In genomic region chr17:43367588-43368242, GRCh38 we compare ENCODE assay signal across 8 cellular contexts. TPM values are rescaled to one million over a fixed set of nuclear protein-coding genes. Genes with fewer than 3 reads are reported as not detected.
DNase-seq lines count a peak whose midpoint lies in the region; ATAC-seq and TF ChIP-seq lines count a peak whose summit lies in the region.

No MANE protein-coding gene starts in this region.

- H3K36me3 ChIP-seq in SU-DHL-6 (ENCODE audit: low read length) (no peaks in the 10 kb centered on the region), left lung (no peaks in the 10 kb centered on the region)

- ATAC-seq in activated CD4-positive, CD25-positive, alpha-beta regulatory T cell treated with anti-CD3 and anti-CD28 coated beads, Interleukin-2, amount 50 U/mL, for 24 hours = peak; percentile 75 to 78
- peak; percentile 19 for ATAC-seq in HG02588 (IDR thresholded peaks at IDR 0.05; ENCODE audit: unreplicated experiment)
- peak; percentile 3 for ATAC-seq in left lung
- peak; percentile 78 for ATAC-seq in stimulated activated naive CD8-positive, alpha-beta T cell treated with anti-CD3 and anti-CD28 coated beads, Interleukin-15, amount 100 ng/mL, for 72 hours

- H3K27me3 ChIP-seq in SU-DHL-6 (ENCODE audit: low read length) = no peaks in the 10 kb centered on the region
- H3K27me3 ChIP-seq in left lung = no peaks in the 10 kb centered on the region

- H3K27ac Mint-ChIP-seq in stimulated activated naive CD8-positive, alpha-beta T cell treated with anti-CD3 and anti-CD28 coated beads, Interleukin-15, amount 100 ng/mL, for 72 hours = peak overlapping the region; percentile 100

- no peaks in the 10 kb centered on the region for H3K9me2 ChIP-seq in SU-DHL-6 (replicated peaks; ENCODE audit: insufficient read depth, low read length)

- peaks cover 69% of the 10 kb centered on the region for H3K4me1 Mint-ChIP-seq in stimulated activated naive CD8-positive, alpha-beta T cell treated with anti-CD3 and anti-CD28 coated beads, Interleukin-15, amount 100 ng/mL, for 72 hours

- H2AFZ ChIP-seq in SU-DHL-6 (ENCODE audit: low read depth, low read length, severe bottlenecking) = peak overlapping the region; percentile 7

- no peaks in the 10 kb centered on the region for H3K79me2 ChIP-seq in SU-DHL-6 (ENCODE audit: insufficient read depth, low read length)

- H3K9me3 ChIP-seq in SU-DHL-6 (ENCODE audit: insufficient read depth, low read length) (no peaks in the 10 kb centered on the region), left lung (no peaks in the 10 kb centered on the region)

- TF ChIP-seq CTCF in SU-DHL-6 (IDR thresholded peaks at IDR 0.05; ENCODE audit: insufficient read depth, low read length, poor library complexity, severe bottlenecking) (no peak), left lung (IDR thresholded peaks at IDR 0.05) (no peak)

- DNase-seq in activated CD4-positive, CD25-positive, alpha-beta regulatory T cell treated with anti-CD3 and anti-CD28 coated beads, Interleukin-2, amount 50 U/mL, for 72 hours = no peak
- DNase-seq in NCI-H1417 (lab: John Stamatoyannopoulos, UW) (peak; percentile 82 to 98 (median 85)), left lung (no peak)
- DNase-seq in stimulated activated naive CD8-positive, alpha-beta T cell treated with anti-CD3 and anti-CD28 coated beads, Interleukin-15, amount 100 ng/mL, for 72 hours = peak; percentile 78

- intact Hi-C loops in left lung (cut with DNase I) = no loop called here

- H3K27me3 Mint-ChIP-seq in stimulated activated naive CD8-positive, alpha-beta T cell treated with anti-CD3 and anti-CD28 coated beads, Interleukin-15, amount 100 ng/mL, for 72 hours = no peaks in the 10 kb centered on the region

- 0 out of 2 replicates have a peak, but pooled peaks cover 7% of the 10 kb centered on the region for H3F3A ChIP-seq in SU-DHL-6 (ENCODE audit: insufficient read depth)

- H4K20me1 ChIP-seq in SU-DHL-6 (ENCODE audit: low read depth, low read length) = no peaks in the 10 kb centered on the region

- peak overlapping the region; percentile 92 to 95 for H3K4me3 Mint-ChIP-seq in stimulated activated naive CD8-positive, alpha-beta T cell treated with anti-CD3 and anti-CD28 coated beads, Interleukin-15, amount 100 ng/mL, for 72 hours

- H3K4me2 ChIP-seq in SU-DHL-6 (ENCODE audit: low read depth, low read length, poor library complexity, severe bottlenecking) = peak overlapping the region; percentile 44

- H3K4me1 ChIP-seq in left lung = peaks cover 8 to 38% of the 10 kb centered on the region in 2 donors

- H3K27ac ChIP-seq in SU-DHL-6 (ENCODE audit: low read depth, low read length) = 0 out of 2 replicates have a peak overlapping the region, but pooled peaks have one; percentile 28
- H3K27ac ChIP-seq in cingulate gyrus (ENCODE audit: low read depth, low read length) = peak overlapping the region; percentile 100
- H3K27ac ChIP-seq in left lung = peak overlapping the region; percentile 100

- peak overlapping the region; percentile 37 for H3K9ac ChIP-seq in SU-DHL-6 (ENCODE audit: low read length)

- no peaks in the 10 kb centered on the region for H3K9me3 Mint-ChIP-seq in stimulated activated naive CD8-positive, alpha-beta T cell treated with anti-CD3 and anti-CD28 coated beads, Interleukin-15, amount 100 ng/mL, for 72 hours

- H3K4me3 ChIP-seq in SU-DHL-6 (ENCODE audit: insufficient read depth, low read length, poor library complexity, severe bottlenecking) (peak overlapping the region; percentile 44), left lung (peak overlapping the region; percentile 36 to 53)

RNA-seq across cellular contexts. Expression of gene ARL4D, which starts 31.1 kb away (rescaled TPM):
- 10 to 100 TPM in 1 of 2 donors, 1 to 10 TPM in 1; 9.9 to 13.0 TPM for total RNA-seq in left lung

Comparison
In these comparisons a context has a peak if more than half of its experiments do, and no peak if none do; other contexts are left out.
1. ATAC-seq: peak in every context shown above with its lines; median percentile 78 in stimulated activated naive CD8-positive, alpha-beta T cell treated with anti-CD3 and anti-CD28 coated beads, Interleukin-15, amount 100 ng/mL, for 72 hours; 76 in activated CD4-positive, CD25-positive, alpha-beta regulatory T cell treated with anti-CD3 and anti-CD28 coated beads, Interleukin-2, amount 50 U/mL, for 24 hours; 19 in HG02588; 3 in left lung.
2. DNase-seq: peak in NCI-H1417 (3 of 3) and stimulated activated naive CD8-positive, alpha-beta T cell treated with anti-CD3 and anti-CD28 coated beads, Interleukin-15, amount 100 ng/mL, for 72 hours (2 of 2); none in activated CD4-positive, CD25-positive, alpha-beta regulatory T cell treated with anti-CD3 and anti-CD28 coated beads, Interleukin-2, amount 50 U/mL, for 72 hours (single experiment) and left lung (0 of 2).
3. H3K27ac ChIP-seq: peak in every context shown above with its lines; median percentile 100 in cingulate gyrus; 100 in left lung; 28 in SU-DHL-6.